Comparison of ENCODE assay signal across 1 cellular context in genomic region chr6:83920017-83920416, GRCh38.
TF ChIP-seq lines count a peak whose summit lies in the region.

No MANE protein-coding gene starts in this region.

TF ChIP-seq in SK-N-SH treated with all-trans-retinoic acid at 6 μM for 48 hours, 23 proteins besides CTCF, POLR2A, EP300 and RAD21 (continued from another document):
- TF ChIP-seq TSHZ2 (CRISPR knock-in tag; IDR thresholded peaks at IDR 0.05) = no peak
- no peak for TF ChIP-seq CSDC2 (CRISPR knock-in tag; IDR thresholded peaks at IDR 0.05)
- TF ChIP-seq ZFP30 (CRISPR knock-in tag; IDR thresholded peaks at IDR 0.05) = no peak
- no peak for TF ChIP-seq PPARA (CRISPR knock-in tag; IDR thresholded peaks at IDR 0.05; ENCODE audit: borderline replicate concordance)
- TF ChIP-seq ZNF8 (CRISPR knock-in tag; IDR thresholded peaks at IDR 0.05) = no peak
- TF ChIP-seq BACH2 (CRISPR knock-in tag; IDR thresholded peaks at IDR 0.05; ENCODE audit: borderline replicate concordance) = no peak
- no peak for TF ChIP-seq ZNF70 (CRISPR knock-in tag; IDR thresholded peaks at IDR 0.05)
- no peak for TF ChIP-seq TOX (CRISPR knock-in tag; IDR thresholded peaks at IDR 0.05; ENCODE audit: borderline replicate concordance)
- TF ChIP-seq PATZ1 (CRISPR knock-in tag; IDR thresholded peaks at IDR 0.05; ENCODE audit: borderline replicate concordance) = no peak
- TF ChIP-seq POU6F1 (CRISPR knock-in tag; IDR thresholded peaks at IDR 0.05; ENCODE audit: borderline replicate concordance, low read depth) = no peak
